8 cellular contexts compared by ENCODE assay signal in the genomic region with DNA sequence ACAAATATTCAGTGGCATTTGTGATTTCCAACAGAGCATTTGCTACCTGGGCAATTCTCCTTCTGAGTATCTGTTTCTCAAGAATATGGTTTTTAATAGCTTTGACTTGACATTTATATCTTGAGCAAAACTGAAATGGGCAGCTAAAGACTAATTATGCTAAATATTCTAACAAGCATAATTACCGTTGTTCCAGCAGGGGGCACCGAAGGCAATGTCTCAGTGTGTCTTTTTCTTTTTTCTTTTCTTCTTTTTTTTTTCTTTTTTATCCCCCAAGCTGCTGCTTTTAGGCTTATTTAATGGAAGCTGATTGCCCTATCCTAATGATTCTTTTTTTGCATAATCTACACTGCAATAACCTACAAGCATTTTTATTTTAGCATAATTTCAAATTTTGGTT.
DNase-seq lines count a peak whose midpoint lies in the region; ATAC-seq and TF ChIP-seq lines count a peak whose summit lies in the region.

No MANE protein-coding gene starts in this region.

- H3K4me3 ChIP-seq in kidney epithelial cell (ENCODE audit: low read depth, low read length): no peak overlapping the region

- no peaks in the 10 kb centered on the region for H3K27me3 ChIP-seq in kidney epithelial cell (ENCODE audit: control insufficient read depth, insufficient read depth, low read length)

- TF ChIP-seq CTCF in LNCAP (IDR thresholded peaks at IDR 0.05) (peak; percentile 65), kidney epithelial cell (IDR thresholded peaks at IDR 0.05; ENCODE audit: insufficient read depth, low read length, poor library complexity, severe bottlenecking) (peak; percentile 68)

- DNase-seq in SIG-M5 treated with dmso at 0.1 percent for 504 hours (lab: John Stamatoyannopoulos, UW; ENCODE audit: unreplicated experiment) (peak; percentile 42), SIG-M5 (lab: John Stamatoyannopoulos, UW) (no peak), kidney epithelial cell (ENCODE audit: low read depth) (no peak), NCI-H2029 (lab: John Stamatoyannopoulos, UW) (no peak)
- DNase-seq in activated naive CD4-positive, alpha-beta T cell treated with Interleukin-2 at 50 U/mL for 16 hours: peak; percentile 12

- H3K36me3 ChIP-seq in kidney epithelial cell (ENCODE audit: control insufficient read depth, insufficient read depth, low read length): no peaks in the 10 kb centered on the region

- ATAC-seq in HG02884 (IDR thresholded peaks at IDR 0.05; ENCODE audit: unreplicated experiment) (no peak), GM18868 (IDR thresholded peaks at IDR 0.05; ENCODE audit: unreplicated experiment) (no peak)

Comparison
In these comparisons a context has a peak if more than half of its experiments do, and no peak if none do; other contexts are left out.
1. DNase-seq: peak in SIG-M5 treated with dmso at 0.1 percent for 504 hours (single experiment) and activated naive CD4-positive, alpha-beta T cell treated with Interleukin-2 at 50 U/mL for 16 hours (single experiment); none in SIG-M5 (single experiment), kidney epithelial cell (single experiment) and NCI-H2029 (single experiment).